Comparison of ENCODE assay signal across 1 cellular context in the genomic region with DNA sequence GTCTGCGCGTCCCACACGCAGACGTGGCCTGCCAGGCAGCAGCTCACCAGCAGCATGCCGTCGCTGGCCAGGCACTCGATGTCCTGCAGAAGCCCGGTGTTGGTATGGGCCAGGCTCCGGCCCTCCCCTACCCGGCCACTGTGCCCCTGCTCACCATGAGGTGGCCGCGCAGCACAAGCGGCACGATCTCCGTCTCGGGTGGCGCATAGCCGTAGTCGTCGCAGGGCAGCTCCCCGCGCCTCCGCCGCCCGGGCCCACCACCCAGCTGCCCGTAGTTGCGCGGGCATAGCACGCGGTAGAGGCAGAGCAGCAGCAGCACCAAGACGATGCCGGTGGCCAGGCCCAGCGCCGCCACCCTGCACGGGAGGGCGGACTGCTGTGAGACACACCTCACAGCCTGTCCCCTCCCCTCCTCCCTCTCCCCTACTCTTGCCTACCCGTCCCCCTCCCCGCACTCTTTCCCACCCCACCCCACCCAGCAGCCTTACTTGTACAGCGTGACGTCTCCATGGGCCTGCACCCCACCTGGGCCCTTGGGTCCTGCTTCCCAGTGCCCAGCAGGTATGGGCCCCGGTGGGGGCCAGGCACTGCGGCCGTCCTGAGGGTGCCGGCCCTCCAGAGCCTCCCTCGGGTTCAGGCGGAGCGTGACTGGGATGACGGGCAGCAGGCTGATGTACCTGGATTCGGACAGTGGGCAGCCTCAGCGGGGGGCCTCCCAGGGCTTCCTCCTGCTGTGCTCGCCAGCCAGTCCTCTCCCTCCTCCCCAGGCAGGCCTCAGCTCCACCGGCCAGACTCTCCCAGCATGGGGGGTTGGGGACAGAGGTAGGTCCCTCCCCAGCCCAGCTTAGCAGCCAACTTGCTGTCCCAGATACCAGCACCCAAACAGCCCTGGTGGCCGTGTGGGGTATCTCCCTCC.
TF ChIP-seq lines count a peak whose summit lies in the region.

No MANE protein-coding gene starts in this region.

TF ChIP-seq in GM12878, 131 proteins besides CTCF, POLR2A, EP300 and RAD21:
- no peak for TF ChIP-seq ZNF217 (IDR thresholded peaks at IDR 0.05)
- TF ChIP-seq TARDBP (IDR thresholded peaks at IDR 0.05; ENCODE audit: borderline replicate concordance) = no peak
- TF ChIP-seq POLR2AphosphoS5 (IDR thresholded peaks at IDR 0.05; ENCODE audit: low read length) = no peak
- no peak for TF ChIP-seq IKZF1 (conservative IDR thresholded peaks at IDR 0.05)
- no peak for TF ChIP-seq NR2F1 (conservative IDR thresholded peaks at IDR 0.05)
- TF ChIP-seq, protein P1, sequence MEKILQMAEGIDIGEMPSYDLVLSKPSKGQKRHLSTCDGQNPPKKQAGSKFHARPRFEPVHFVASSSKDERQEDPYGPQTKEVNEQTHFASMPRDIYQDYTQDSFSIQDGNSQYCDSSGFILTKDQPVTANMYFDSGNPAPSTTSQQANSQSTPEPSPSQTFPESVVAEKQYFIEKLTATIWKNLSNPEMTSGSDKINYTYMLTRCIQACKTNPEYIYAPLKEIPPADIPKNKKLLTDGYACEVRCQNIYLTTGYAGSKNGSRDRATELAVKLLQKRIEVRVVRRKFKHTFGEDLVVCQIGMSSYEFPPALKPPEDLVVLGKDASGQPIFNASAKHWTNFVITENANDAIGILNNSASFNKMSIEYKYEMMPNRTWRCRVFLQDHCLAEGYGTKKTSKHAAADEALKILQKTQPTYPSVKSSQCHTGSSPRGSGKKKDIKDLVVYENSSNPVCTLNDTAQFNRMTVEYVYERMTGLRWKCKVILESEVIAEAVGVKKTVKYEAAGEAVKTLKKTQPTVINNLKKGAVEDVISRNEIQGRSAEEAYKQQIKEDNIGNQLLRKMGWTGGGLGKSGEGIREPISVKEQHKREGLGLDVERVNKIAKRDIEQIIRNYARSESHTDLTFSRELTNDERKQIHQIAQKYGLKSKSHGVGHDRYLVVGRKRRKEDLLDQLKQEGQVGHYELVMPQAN (conservative IDR thresholded peaks at IDR 0.05) = no peak
- TF ChIP-seq CHD2 (IDR thresholded peaks at IDR 0.05; ENCODE audit: borderline replicate concordance, low read depth, low read length) = no peak
- TF ChIP-seq BMI1 (IDR thresholded peaks at IDR 0.05; ENCODE audit: borderline replicate concordance) = no peak
- TF ChIP-seq TCF12 (IDR thresholded peaks at IDR 0.05; ENCODE audit: low read depth, low read length) = no peak
- TF ChIP-seq E2F8 (IDR thresholded peaks at IDR 0.05; ENCODE audit: low read depth, partially characterized antibody) = no peak
- TF ChIP-seq, protein P2, sequence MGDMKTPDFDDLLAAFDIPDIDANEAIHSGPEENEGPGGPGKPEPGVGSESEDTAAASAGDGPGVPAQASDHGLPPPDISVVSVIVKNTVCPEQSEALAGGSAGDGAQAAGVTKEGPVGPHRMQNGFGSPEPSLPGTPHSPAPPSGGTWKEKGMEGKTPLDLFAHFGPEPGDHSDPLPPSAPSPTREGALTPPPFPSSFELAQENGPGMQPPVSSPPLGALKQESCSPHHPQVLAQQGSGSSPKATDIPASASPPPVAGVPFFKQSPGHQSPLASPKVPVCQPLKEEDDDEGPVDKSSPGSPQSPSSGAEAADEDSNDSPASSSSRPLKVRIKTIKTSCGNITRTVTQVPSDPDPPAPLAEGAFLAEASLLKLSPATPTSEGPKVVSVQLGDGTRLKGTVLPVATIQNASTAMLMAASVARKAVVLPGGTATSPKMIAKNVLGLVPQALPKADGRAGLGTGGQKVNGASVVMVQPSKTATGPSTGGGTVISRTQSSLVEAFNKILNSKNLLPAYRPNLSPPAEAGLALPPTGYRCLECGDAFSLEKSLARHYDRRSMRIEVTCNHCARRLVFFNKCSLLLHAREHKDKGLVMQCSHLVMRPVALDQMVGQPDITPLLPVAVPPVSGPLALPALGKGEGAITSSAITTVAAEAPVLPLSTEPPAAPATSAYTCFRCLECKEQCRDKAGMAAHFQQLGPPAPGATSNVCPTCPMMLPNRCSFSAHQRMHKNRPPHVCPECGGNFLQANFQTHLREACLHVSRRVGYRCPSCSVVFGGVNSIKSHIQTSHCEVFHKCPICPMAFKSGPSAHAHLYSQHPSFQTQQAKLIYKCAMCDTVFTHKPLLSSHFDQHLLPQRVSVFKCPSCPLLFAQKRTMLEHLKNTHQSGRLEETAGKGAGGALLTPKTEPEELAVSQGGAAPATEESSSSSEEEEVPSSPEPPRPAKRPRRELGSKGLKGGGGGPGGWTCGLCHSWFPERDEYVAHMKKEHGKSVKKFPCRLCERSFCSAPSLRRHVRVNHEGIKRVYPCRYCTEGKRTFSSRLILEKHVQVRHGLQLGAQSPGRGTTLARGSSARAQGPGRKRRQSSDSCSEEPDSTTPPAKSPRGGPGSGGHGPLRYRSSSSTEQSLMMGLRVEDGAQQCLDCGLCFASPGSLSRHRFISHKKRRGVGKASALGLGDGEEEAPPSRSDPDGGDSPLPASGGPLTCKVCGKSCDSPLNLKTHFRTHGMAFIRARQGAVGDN (IDR thresholded peaks at IDR 0.05) = no peak
- TF ChIP-seq GATAD2B (conservative IDR thresholded peaks at IDR 0.05; ENCODE audit: low read depth) = no peak
- no peak for TF ChIP-seq MYC (IDR thresholded peaks at IDR 0.05; ENCODE audit: insufficient read depth, insufficient read length, insufficient replicate concordance, low read length, severe bottlenecking)
- TF ChIP-seq NRF1 (conservative IDR thresholded peaks at IDR 0.05; ENCODE audit: low read depth, low read length) = no peak
- TF ChIP-seq KDM1A (IDR thresholded peaks at IDR 0.05; ENCODE audit: borderline replicate concordance) = no peak
TF ChIP-seq in GM12878: peak in this region for 0.
